ENCODE assay signal across 1 cellular context in the genomic region with DNA sequence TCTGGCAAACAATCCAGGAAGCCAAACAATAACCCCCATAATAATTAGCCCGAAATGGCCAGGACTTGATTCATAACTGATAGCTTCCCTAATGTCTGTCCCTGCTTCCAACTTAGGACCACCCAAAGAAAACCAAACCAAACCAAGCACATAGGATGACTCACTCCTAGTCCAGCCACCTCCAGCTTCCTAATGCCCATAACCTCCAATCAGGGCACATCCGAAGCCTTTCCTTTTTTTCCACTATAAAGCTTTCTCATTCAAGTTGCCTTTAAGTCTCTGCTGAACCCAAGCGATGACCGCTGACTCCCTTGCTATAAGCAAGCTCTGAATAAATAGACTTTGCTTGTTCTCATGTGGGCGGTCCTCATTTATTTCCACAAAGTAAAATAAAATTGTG.
TF ChIP-seq lines count a peak whose summit lies in the region.

No MANE protein-coding gene starts in this region.

TF ChIP-seq in IMR-90, 13 proteins besides CTCF, POLR2A, EP300 and RAD21 (continued from another document):
- TF ChIP-seq, protein P1, sequence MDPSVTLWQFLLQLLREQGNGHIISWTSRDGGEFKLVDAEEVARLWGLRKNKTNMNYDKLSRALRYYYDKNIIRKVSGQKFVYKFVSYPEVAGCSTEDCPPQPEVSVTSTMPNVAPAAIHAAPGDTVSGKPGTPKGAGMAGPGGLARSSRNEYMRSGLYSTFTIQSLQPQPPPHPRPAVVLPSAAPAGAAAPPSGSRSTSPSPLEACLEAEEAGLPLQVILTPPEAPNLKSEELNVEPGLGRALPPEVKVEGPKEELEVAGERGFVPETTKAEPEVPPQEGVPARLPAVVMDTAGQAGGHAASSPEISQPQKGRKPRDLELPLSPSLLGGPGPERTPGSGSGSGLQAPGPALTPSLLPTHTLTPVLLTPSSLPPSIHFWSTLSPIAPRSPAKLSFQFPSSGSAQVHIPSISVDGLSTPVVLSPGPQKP (IDR thresholded peaks at IDR 0.05; ENCODE audit: borderline replicate concordance, low read depth, low read length), result no peak
- TF ChIP-seq MXI1 (IDR thresholded peaks at IDR 0.05; ENCODE audit: borderline replicate concordance, low read depth, low read length) (no peak), MAFK (IDR thresholded peaks at IDR 0.05; ENCODE audit: low read depth, low read length) (no peak)
TF ChIP-seq in IMR-90: peak in this region for 0.
